Comparison of ENCODE assay signal across 37 cellular contexts in the genomic region with DNA sequence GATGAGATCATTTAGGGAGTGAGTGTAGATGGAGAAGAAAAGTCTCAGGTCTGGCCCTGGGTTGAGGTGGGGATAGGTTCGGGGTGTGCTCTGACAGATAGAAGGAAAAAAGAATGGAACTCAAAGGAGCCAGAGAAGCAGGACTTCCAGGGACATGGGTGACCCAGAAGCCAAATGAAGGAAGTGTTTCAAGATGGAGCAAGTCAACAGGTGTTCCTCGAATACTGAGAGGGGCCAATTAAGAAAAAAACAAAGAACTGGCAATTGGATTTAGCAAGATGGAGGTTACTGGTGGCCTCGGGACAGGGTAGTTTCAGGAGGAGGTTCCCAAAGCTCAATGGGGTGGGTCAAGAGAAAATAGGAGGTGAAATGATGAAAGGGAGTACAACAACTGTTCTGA. TPM values are rescaled to one million over a fixed set of nuclear protein-coding genes. Genes with fewer than 3 reads are reported as not detected.
"Had no signal": no experiment of that assay in that cellular context is flagged by ENCODE, and none has a peak within 500 bp of the region (broad histone marks: within the 10 kb centered on the region; RNA-seq: fewer than 3 reads in every experiment).

No MANE protein-coding gene starts in this region.

- H3K4me1 Mint-ChIP-seq: activated CD4-positive, alpha-beta memory T cell treated with anti-CD3 and anti-CD28 coated beads, Interleukin-2, amount 10 ng/mL, durations not matched to agents 7 days and 5 days; activated CD4-positive, alpha-beta T cell treated with anti-CD3 and anti-CD28 coated beads for 36 hours; activated CD4-positive, alpha-beta T cell treated with anti-CD3 and anti-CD28 coated beads, Interleukin-2, amount 10 ng/mL, durations not matched to agents 7 days and 5 days; activated CD8-positive, alpha-beta memory T cell treated with anti-CD3 and anti-CD28 coated beads, Interleukin-2, amount 10 ng/mL, durations not matched to agents 7 days and 5 days; activated naive CD4-positive, alpha-beta T cell treated with anti-CD3 and anti-CD28 coated beads, Interleukin-2, amount 10 ng/mL, durations not matched to agents 7 days and 5 days; activated naive CD4-positive, alpha-beta T cell treated with anti-CD3 and anti-CD28 coated beads, Interleukin-2, amount 50 U/mL, for 24 hours; activated naive CD8-positive, alpha-beta T cell treated with anti-CD3 and anti-CD28 coated beads, Interleukin-2, amount 10 ng/mL, durations not matched to agents 7 days and 5 days; activated naive CD8-positive, alpha-beta T cell treated with anti-CD3 and anti-CD28 coated beads, Interleukin-2, amount 50 U/mL, for 24 hours had no signal

- H3K4me3 Mint-ChIP-seq: activated CD4-positive, alpha-beta memory T cell treated with anti-CD3 and anti-CD28 coated beads, Interleukin-2, amount 10 ng/mL, durations not matched to agents 7 days and 5 days; activated CD4-positive, alpha-beta T cell treated with anti-CD3 and anti-CD28 coated beads for 36 hours; activated CD4-positive, alpha-beta T cell treated with anti-CD3 and anti-CD28 coated beads, Interleukin-2, amount 10 ng/mL, durations not matched to agents 7 days and 5 days; activated CD8-positive, alpha-beta memory T cell treated with anti-CD3 and anti-CD28 coated beads, Interleukin-2, amount 10 ng/mL, durations not matched to agents 7 days and 5 days; activated CD8-positive, alpha-beta T cell treated with anti-CD3 and anti-CD28 coated beads, Interleukin-2, amount 10 ng/mL, durations not matched to agents 7 days and 5 days; activated naive CD4-positive, alpha-beta T cell treated with anti-CD3 and anti-CD28 coated beads, Interleukin-2, amount 10 ng/mL, durations not matched to agents 7 days and 5 days; activated naive CD4-positive, alpha-beta T cell treated with anti-CD3 and anti-CD28 coated beads, Interleukin-2, amount 50 U/mL, for 24 hours; activated naive CD8-positive, alpha-beta T cell; activated naive CD8-positive, alpha-beta T cell treated with anti-CD3 and anti-CD28 coated beads, Interleukin-2, amount 10 ng/mL, durations not matched to agents 7 days and 5 days; activated naive CD8-positive, alpha-beta T cell treated with anti-CD3 and anti-CD28 coated beads, Interleukin-2, amount 50 U/mL, for 24 hours; activated T-cell treated with anti-CD3 and anti-CD28 coated beads, Interleukin-2, amount 50 U/mL, for 24 hours; brain; T-helper 1 cell treated with Interleukin-12 subunit alpha and Interleukin-12 subunit beta and Interleukin-4 antibody, amounts not matched to agents 30 μg/mL and 1 μg/mL, for 36 hours; T-helper 2 cell treated with Interferon-gamma antibody and Interleukin-4, amounts not matched to agents 5 μg/mL and 100 μg/mL, for 36 hours; WTC11 had no signal

- H3K9me3 Mint-ChIP-seq: activated CD4-positive, alpha-beta memory T cell treated with anti-CD3 and anti-CD28 coated beads, Interleukin-2, amount 10 ng/mL, durations not matched to agents 7 days and 5 days; activated CD4-positive, alpha-beta T cell treated with anti-CD3 and anti-CD28 coated beads, Interleukin-2, amount 10 ng/mL, durations not matched to agents 7 days and 5 days; activated naive CD4-positive, alpha-beta T cell treated with anti-CD3 and anti-CD28 coated beads, Interleukin-2, amount 10 ng/mL, durations not matched to agents 7 days and 5 days; activated naive CD4-positive, alpha-beta T cell treated with anti-CD3 and anti-CD28 coated beads, Interleukin-2, amount 50 U/mL, for 24 hours; activated naive CD8-positive, alpha-beta T cell treated with anti-CD3 and anti-CD28 coated beads, Interleukin-2, amount 10 ng/mL, durations not matched to agents 7 days and 5 days; activated naive CD8-positive, alpha-beta T cell treated with anti-CD3 and anti-CD28 coated beads, Interleukin-2, amount 50 U/mL, for 24 hours; activated T-cell treated with anti-CD3 and anti-CD28 coated beads, Interleukin-2, amount 50 U/mL, for 24 hours; activated T-helper 2 cell treated with anti-CD3 and anti-CD28 coated beads, Interferon-gamma antibody, Interleukin-2, Interleukin-4, amounts not matched to agents 10 μg/mL and 5 μg/mL and 100 μg/mL, durations not matched to agents 14 hours and 24 hours and 36 hours; brain; T-helper 1 cell treated with Interleukin-12 subunit alpha and Interleukin-12 subunit beta and Interleukin-4 antibody, amounts not matched to agents 30 μg/mL and 1 μg/mL, for 36 hours; T-helper 2 cell treated with Interferon-gamma antibody and Interleukin-4, amounts not matched to agents 5 μg/mL and 100 μg/mL, for 36 hours; WTC11 had no signal

- H3K36me3 ChIP-seq: ascending aorta, cardiac muscle cell had no signal

- ATAC-seq: activated CD4-positive, alpha-beta T cell treated with anti-CD3 and anti-CD28 coated beads for 36 hours; activated CD4-positive, CD25-positive, alpha-beta regulatory T cell treated with anti-CD3 and anti-CD28 coated beads, Interleukin-2, amount 50 U/mL, for 24 hours; activated CD8-positive, alpha-beta memory T cell treated with anti-CD3 and anti-CD28 coated beads, Interleukin-2, amount 10 ng/mL, durations not matched to agents 7 days and 5 days; activated CD8-positive, alpha-beta T cell treated with anti-CD3 and anti-CD28 coated beads, Interleukin-2, amount 10 ng/mL, durations not matched to agents 7 days and 5 days; activated naive CD8-positive, alpha-beta T cell treated with anti-CD3 and anti-CD28 coated beads, Interleukin-2, amount 50 U/mL, for 24 hours; WTC11 had no signal

- H3K9me3 ChIP-seq: ascending aorta had no signal

- DNase-seq: activated CD4-positive, alpha-beta memory T cell treated with anti-CD3 and anti-CD28 coated beads, Interleukin-2, amount 10 ng/mL, durations not matched to agents 7 days and 5 days; activated CD4-positive, alpha-beta T cell treated with anti-CD3 and anti-CD28 coated beads for 1 hour; activated CD4-positive, alpha-beta T cell treated with anti-CD3 and anti-CD28 coated beads for 36 hours; activated CD4-positive, alpha-beta T cell treated with anti-CD3 and anti-CD28 coated beads for 48 hours; activated CD4-positive, alpha-beta T cell treated with anti-CD3 and anti-CD28 coated beads, Interleukin-2, amount 10 ng/mL, durations not matched to agents 7 days and 5 days; activated CD4-positive, alpha-beta T cell treated with anti-CD3 and anti-CD28 coated beads, Interleukin-2, amount 50 U/mL, for 48 hours; activated CD4-positive, CD25-positive, alpha-beta regulatory T cell; activated CD8-positive, alpha-beta memory T cell treated with anti-CD3 and anti-CD28 coated beads for 24 hours; activated CD8-positive, alpha-beta memory T cell treated with anti-CD3 and anti-CD28 coated beads, Interleukin-2, amount 10 ng/mL, durations not matched to agents 7 days and 5 days; activated CD8-positive, alpha-beta memory T cell treated with anti-CD3 and anti-CD28 coated beads, Interleukin-2, amount 50 U/mL, for 48 hours; activated CD8-positive, alpha-beta T cell treated with anti-CD3 and anti-CD28 coated beads, Interleukin-2, amount 10 ng/mL, durations not matched to agents 7 days and 5 days; activated effector memory CD4-positive, alpha-beta T cell treated with Interleukin-2 at 50 U/mL for 16 hours; activated gamma-delta T cell; activated naive CD4-positive, alpha-beta T cell treated with anti-CD3 and anti-CD28 coated beads, Interleukin-2, amount 10 ng/mL, durations not matched to agents 7 days and 5 days; activated naive CD4-positive, alpha-beta T cell treated with Interleukin-2 at 50 U/mL for 16 hours; activated naive CD8-positive, alpha-beta T cell treated with anti-CD3 and anti-CD28 coated beads, Interleukin-2, amount 10 ng/mL, durations not matched to agents 7 days and 5 days; activated naive CD8-positive, alpha-beta T cell treated with anti-CD3 and anti-CD28 coated beads, Interleukin-2, amount 50 U/mL, for 24 hours; activated T-cell treated with anti-CD3 and anti-CD28 coated beads, Interleukin-2, amount 50 U/mL, for 24 hours; activated T-cell treated with anti-CD3 and anti-CD28 coated beads, Interleukin-2, amount 50 U/mL, for 48 hours; amygdala; anterior cingulate cortex; caudate nucleus; SW 1271; T-helper 1 cell; T-helper 2 cell; T-helper 9 cell; WERI-Rb-1 had no signal

- H3K27me3 Mint-ChIP-seq: brain had no signal

- H3K27ac ChIP-seq: ascending aorta, cardiac muscle cell, WERI-Rb-1 had no signal

- H3K4me3 ChIP-seq: ascending aorta, cardiac muscle cell had no signal

- H3K27ac Mint-ChIP-seq: activated CD4-positive, alpha-beta memory T cell treated with anti-CD3 and anti-CD28 coated beads, Interleukin-2, amount 10 ng/mL, durations not matched to agents 7 days and 5 days; activated CD4-positive, alpha-beta T cell treated with anti-CD3 and anti-CD28 coated beads for 36 hours; activated CD4-positive, alpha-beta T cell treated with anti-CD3 and anti-CD28 coated beads, Interleukin-2, amount 10 ng/mL, durations not matched to agents 7 days and 5 days; activated CD8-positive, alpha-beta memory T cell treated with anti-CD3 and anti-CD28 coated beads, Interleukin-2, amount 10 ng/mL, durations not matched to agents 7 days and 5 days; activated CD8-positive, alpha-beta T cell treated with anti-CD3 and anti-CD28 coated beads, Interleukin-2, amount 10 ng/mL, durations not matched to agents 7 days and 5 days; activated naive CD4-positive, alpha-beta T cell treated with anti-CD3 and anti-CD28 coated beads, Interleukin-2, amount 10 ng/mL, durations not matched to agents 7 days and 5 days; activated naive CD4-positive, alpha-beta T cell treated with anti-CD3 and anti-CD28 coated beads, Interleukin-2, amount 50 U/mL, for 24 hours; activated naive CD8-positive, alpha-beta T cell; activated naive CD8-positive, alpha-beta T cell treated with anti-CD3 and anti-CD28 coated beads, Interleukin-2, amount 10 ng/mL, durations not matched to agents 7 days and 5 days; activated naive CD8-positive, alpha-beta T cell treated with anti-CD3 and anti-CD28 coated beads, Interleukin-2, amount 50 U/mL, for 24 hours; activated T-cell treated with anti-CD3 and anti-CD28 coated beads, Interleukin-2, amount 50 U/mL, for 24 hours; activated T-helper 2 cell treated with anti-CD3 and anti-CD28 coated beads, Interferon-gamma antibody, Interleukin-2, Interleukin-4, amounts not matched to agents 10 μg/mL and 5 μg/mL and 100 μg/mL, durations not matched to agents 14 hours and 24 hours and 36 hours; T-helper 1 cell treated with Interleukin-12 subunit alpha and Interleukin-12 subunit beta and Interleukin-4 antibody, amounts not matched to agents 30 μg/mL and 1 μg/mL, for 36 hours; T-helper 2 cell treated with Interferon-gamma antibody and Interleukin-4, amounts not matched to agents 5 μg/mL and 100 μg/mL, for 36 hours; WTC11 had no signal

- H3K27me3 ChIP-seq: ascending aorta, cardiac muscle cell had no signal

- H3K36me3 Mint-ChIP-seq: activated CD8-positive, alpha-beta memory T cell treated with anti-CD3 and anti-CD28 coated beads, Interleukin-2, amount 10 ng/mL, durations not matched to agents 7 days and 5 days; activated naive CD4-positive, alpha-beta T cell treated with anti-CD3 and anti-CD28 coated beads, Interleukin-2, amount 10 ng/mL, durations not matched to agents 7 days and 5 days; activated naive CD4-positive, alpha-beta T cell treated with anti-CD3 and anti-CD28 coated beads, Interleukin-2, amount 50 U/mL, for 24 hours; activated naive CD8-positive, alpha-beta T cell; activated naive CD8-positive, alpha-beta T cell treated with anti-CD3 and anti-CD28 coated beads, Interleukin-2, amount 10 ng/mL, durations not matched to agents 7 days and 5 days had no signal

RNA-seq across cellular contexts. Expression of gene DENND2A, which starts 40.3 kb away (rescaled TPM):
- total RNA-seq: activated CD4-positive, alpha-beta memory T cell treated with anti-CD3 and anti-CD28 coated beads, Interleukin-2, amount 10 ng/mL, durations not matched to agents 7 days and 5 days; activated CD4-positive, alpha-beta T cell treated with anti-CD3 and anti-CD28 coated beads for 36 hours; activated CD4-positive, alpha-beta T cell treated with anti-CD3 and anti-CD28 coated beads, Interleukin-2, amount 10 ng/mL, durations not matched to agents 7 days and 5 days; activated CD8-positive, alpha-beta T cell treated with anti-CD3 and anti-CD28 coated beads, Interleukin-2, amount 10 ng/mL, durations not matched to agents 7 days and 5 days; activated naive CD8-positive, alpha-beta T cell treated with anti-CD3 and anti-CD28 coated beads, Interleukin-2, amount 10 ng/mL, durations not matched to agents 7 days and 5 days; activated T-helper 2 cell treated with anti-CD3 and anti-CD28 coated beads, Interferon-gamma antibody, Interleukin-2, Interleukin-4, amounts not matched to agents 10 μg/mL and 5 μg/mL and 100 μg/mL, durations not matched to agents 14 hours and 24 hours and 36 hours had no signal
